In genomic region chr11:43747130-43747802, GRCh38 we compare ENCODE assay signal across 1 cellular context.
TF ChIP-seq lines count a peak whose summit lies in the region.

No MANE protein-coding gene starts in this region.

TF ChIP-seq in H1, 55 proteins besides CTCF, POLR2A, EP300 and RAD21:
- TF ChIP-seq TEAD4 (IDR thresholded peaks at IDR 0.05; ENCODE audit: low read depth, low read length) (no peak), CTBP2 (IDR thresholded peaks at IDR 0.05; ENCODE audit: borderline replicate concordance, insufficient read depth, insufficient read length, low read length) (no peak), TCF12 (IDR thresholded peaks at IDR 0.05; ENCODE audit: low read depth, low read length) (no peak), SIRT6 (IDR thresholded peaks at IDR 0.05; ENCODE audit: low read length) (no peak), MAFK (IDR thresholded peaks at IDR 0.05; ENCODE audit: low read depth, low read length) (no peak), SP1 (IDR thresholded peaks at IDR 0.05; ENCODE audit: low read depth, low read length) (no peak), JUN (IDR thresholded peaks at IDR 0.05; ENCODE audit: low read depth, low read length) (no peak), KDM4A (IDR thresholded peaks at IDR 0.05; ENCODE audit: low read depth, low read length, severe bottlenecking) (no peak), SRF (IDR thresholded peaks at IDR 0.05; ENCODE audit: low read depth, low read length) (no peak), KDM1A (IDR thresholded peaks at IDR 0.05; ENCODE audit: borderline replicate concordance, low read length) (no peak), RNF2 (IDR thresholded peaks at IDR 0.05; ENCODE audit: borderline replicate concordance, low read depth, low read length, missing control alignments, poor library complexity, severe bottlenecking) (no peak), ZNF274 (IDR thresholded peaks at IDR 0.05; ENCODE audit: borderline replicate concordance, extremely low read depth, low read length) (no peak), CEBPB (IDR thresholded peaks at IDR 0.05; ENCODE audit: low read depth, low read length) (no peak)
- TF ChIP-seq, protein P1, sequence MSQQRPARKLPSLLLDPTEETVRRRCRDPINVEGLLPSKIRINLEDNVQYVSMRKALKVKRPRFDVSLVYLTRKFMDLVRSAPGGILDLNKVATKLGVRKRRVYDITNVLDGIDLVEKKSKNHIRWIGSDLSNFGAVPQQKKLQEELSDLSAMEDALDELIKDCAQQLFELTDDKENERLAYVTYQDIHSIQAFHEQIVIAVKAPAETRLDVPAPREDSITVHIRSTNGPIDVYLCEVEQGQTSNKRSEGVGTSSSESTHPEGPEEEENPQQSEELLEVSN (IDR thresholded peaks at IDR 0.05) = no peak
